ENCODE assay signal across 31 cellular contexts in genomic region chr16:68395167-68395786, GRCh38.
"Had no signal": no experiment of that assay in that cellular context is flagged by ENCODE, and none has a peak within 500 bp of the region (broad histone marks: within the 10 kb centered on the region; RNA-seq: fewer than 3 reads in every experiment).

No MANE protein-coding gene starts in this region.

- H3K27ac ChIP-seq: adrenal gland, body of pancreas, breast epithelium, cardiac muscle cell, esophagus muscularis mucosa, foreskin keratinocyte, gastrocnemius medialis, heart left ventricle had no signal

- DNase-seq: activated CD4-positive, alpha-beta T cell treated with anti-CD3 and anti-CD28 coated beads for 1 hour; activated CD4-positive, alpha-beta T cell treated with anti-CD3 and anti-CD28 coated beads for 4 hours; activated CD4-positive, alpha-beta T cell treated with anti-CD3 and anti-CD28 coated beads, Interleukin-2, amount 10 ng/mL, durations not matched to agents 7 days and 5 days; activated CD4-positive, alpha-beta T cell treated with anti-CD3 and anti-CD28 coated beads, Interleukin-2, amount 50 U/mL, for 48 hours; activated CD8-positive, alpha-beta memory T cell treated with anti-CD3 and anti-CD28 coated beads for 24 hours; activated CD8-positive, alpha-beta T cell treated with anti-CD3 and anti-CD28 coated beads for 36 hours; activated naive CD4-positive, alpha-beta T cell treated with anti-CD3 and anti-CD28 coated beads for 36 hours; activated naive CD8-positive, alpha-beta T cell treated with anti-CD3 and anti-CD28 coated beads for 36 hours; activated naive CD8-positive, alpha-beta T cell treated with anti-CD3 and anti-CD28 coated beads, Interleukin-2, amount 50 U/mL, for 24 hours; activated T-cell treated with anti-CD3 and anti-CD28 coated beads, Interleukin-2, amount 50 U/mL, for 1 hour; activated T-cell treated with anti-CD3 and anti-CD28 coated beads, Interleukin-2, amount 50 U/mL, for 48 hours; adrenal gland; amygdala; body of pancreas; cortex of kidney; dermis blood vessel endothelial cell; effector CD4-positive, alpha-beta T cell; effector memory CD8-positive, alpha-beta T cell; erythroblast; foreskin keratinocyte; gastrocnemius medialis; glutamatergic neuron; T-helper 2 cell had no signal

- H3K4me1 ChIP-seq: breast epithelium, esophagus muscularis mucosa, gastrocnemius medialis, heart left ventricle had no signal

- H3K27me3 ChIP-seq: adrenal gland, body of pancreas, breast epithelium, cardiac muscle cell, gastrocnemius medialis, heart left ventricle had no signal

- H3K4me3 ChIP-seq: adrenal gland, body of pancreas, breast epithelium, cardiac muscle cell, esophagus muscularis mucosa, gastrocnemius medialis, heart left ventricle had no signal

- H3K36me3 ChIP-seq: adrenal gland, breast epithelium, cardiac muscle cell, esophagus muscularis mucosa, gastrocnemius medialis, heart left ventricle had no signal

- H3K27ac Mint-ChIP-seq: activated CD8-positive, alpha-beta T cell treated with anti-CD3 and anti-CD28 coated beads for 36 hours; activated naive CD4-positive, alpha-beta T cell treated with anti-CD3 and anti-CD28 coated beads for 36 hours; activated naive CD4-positive, alpha-beta T cell treated with anti-CD3 and anti-CD28 coated beads, Interleukin-2, amount 50 U/mL, for 24 hours; activated naive CD8-positive, alpha-beta T cell treated with anti-CD3 and anti-CD28 coated beads for 36 hours; activated naive CD8-positive, alpha-beta T cell treated with anti-CD3 and anti-CD28 coated beads, Interleukin-2, amount 50 U/mL, for 24 hours; activated T-helper 1 cell treated with anti-CD3 and anti-CD28 coated beads, Interleukin-12 subunit alpha, Interleukin-12 subunit beta, Interleukin-2, Interleukin-4 antibody, amounts not matched to agents 30 ng/mL and 10 ng/mL and 1 ng/mL, durations not matched to agents 14 hours and 24 hours and 36 hours; activated T-helper 2 cell treated with anti-CD3 and anti-CD28 coated beads, Interferon-gamma antibody, Interleukin-2, Interleukin-4, amounts not matched to agents 10 μg/mL and 5 μg/mL and 100 μg/mL, durations not matched to agents 14 hours and 24 hours and 36 hours had no signal

- H3K9me3 ChIP-seq: adrenal gland, body of pancreas, breast epithelium, esophagus muscularis mucosa, gastrocnemius medialis, heart left ventricle had no signal

- H3K4me3 Mint-ChIP-seq: activated CD4-positive, alpha-beta T cell treated with anti-CD3 and anti-CD28 coated beads, Interleukin-2, amount 10 ng/mL, durations not matched to agents 7 days and 5 days; activated CD8-positive, alpha-beta T cell treated with anti-CD3 and anti-CD28 coated beads for 36 hours; activated naive CD4-positive, alpha-beta T cell treated with anti-CD3 and anti-CD28 coated beads for 36 hours; activated naive CD4-positive, alpha-beta T cell treated with anti-CD3 and anti-CD28 coated beads, Interleukin-2, amount 50 U/mL, for 24 hours; activated naive CD8-positive, alpha-beta T cell treated with anti-CD3 and anti-CD28 coated beads for 36 hours; activated naive CD8-positive, alpha-beta T cell treated with anti-CD3 and anti-CD28 coated beads, Interleukin-2, amount 50 U/mL, for 24 hours; activated T-helper 1 cell treated with anti-CD3 and anti-CD28 coated beads, Interleukin-12 subunit alpha, Interleukin-12 subunit beta, Interleukin-2, Interleukin-4 antibody, amounts not matched to agents 30 ng/mL and 10 ng/mL and 1 ng/mL, durations not matched to agents 14 hours and 24 hours and 36 hours; central memory CD8-positive, alpha-beta T cell; effector memory CD8-positive, alpha-beta T cell had no signal

- H3K9me3 Mint-ChIP-seq: activated CD4-positive, alpha-beta T cell treated with anti-CD3 and anti-CD28 coated beads, Interleukin-2, amount 10 ng/mL, durations not matched to agents 7 days and 5 days; activated CD8-positive, alpha-beta T cell treated with anti-CD3 and anti-CD28 coated beads for 36 hours; activated naive CD4-positive, alpha-beta T cell treated with anti-CD3 and anti-CD28 coated beads for 36 hours; activated naive CD4-positive, alpha-beta T cell treated with anti-CD3 and anti-CD28 coated beads, Interleukin-2, amount 50 U/mL, for 24 hours; activated naive CD8-positive, alpha-beta T cell treated with anti-CD3 and anti-CD28 coated beads for 36 hours; activated naive CD8-positive, alpha-beta T cell treated with anti-CD3 and anti-CD28 coated beads, Interleukin-2, amount 50 U/mL, for 24 hours; activated T-helper 1 cell treated with anti-CD3 and anti-CD28 coated beads, Interleukin-12 subunit alpha, Interleukin-12 subunit beta, Interleukin-2, Interleukin-4 antibody, amounts not matched to agents 30 ng/mL and 10 ng/mL and 1 ng/mL, durations not matched to agents 14 hours and 24 hours and 36 hours; activated T-helper 2 cell treated with anti-CD3 and anti-CD28 coated beads, Interferon-gamma antibody, Interleukin-2, Interleukin-4, amounts not matched to agents 10 μg/mL and 5 μg/mL and 100 μg/mL, durations not matched to agents 14 hours and 24 hours and 36 hours; central memory CD8-positive, alpha-beta T cell; effector memory CD8-positive, alpha-beta T cell had no signal

- H3K4me1 Mint-ChIP-seq: activated naive CD8-positive, alpha-beta T cell treated with anti-CD3 and anti-CD28 coated beads for 36 hours; activated naive CD8-positive, alpha-beta T cell treated with anti-CD3 and anti-CD28 coated beads, Interleukin-2, amount 50 U/mL, for 24 hours had no signal

- H3K27me3 Mint-ChIP-seq: activated CD8-positive, alpha-beta T cell treated with anti-CD3 and anti-CD28 coated beads for 36 hours; activated naive CD4-positive, alpha-beta T cell treated with anti-CD3 and anti-CD28 coated beads, Interleukin-2, amount 50 U/mL, for 24 hours; activated naive CD8-positive, alpha-beta T cell treated with anti-CD3 and anti-CD28 coated beads, Interleukin-2, amount 50 U/mL, for 24 hours; central memory CD8-positive, alpha-beta T cell; effector memory CD8-positive, alpha-beta T cell had no signal

- H3K36me3 Mint-ChIP-seq: activated naive CD4-positive, alpha-beta T cell treated with anti-CD3 and anti-CD28 coated beads, Interleukin-2, amount 50 U/mL, for 24 hours; activated naive CD8-positive, alpha-beta T cell treated with anti-CD3 and anti-CD28 coated beads for 36 hours had no signal

- ATAC-seq: activated CD8-positive, alpha-beta T cell treated with anti-CD3 and anti-CD28 coated beads for 36 hours; activated naive CD8-positive, alpha-beta T cell treated with anti-CD3 and anti-CD28 coated beads, Interleukin-2, amount 50 U/mL, for 24 hours; body of pancreas; effector memory CD8-positive, alpha-beta T cell; foreskin keratinocyte; gastrocnemius medialis; heart left ventricle had no signal
